Comparison of ENCODE assay signal across 14 cellular contexts in genomic region chr13:40477623-40478608, GRCh38.
DNase-seq lines count a peak whose midpoint lies in the region; ATAC-seq, FAIRE-seq and TF ChIP-seq lines count a peak whose summit lies in the region.
"Had no signal": no experiment of that assay in that cellular context is flagged by ENCODE, and none has a peak within 500 bp of the region (broad histone marks: within the 10 kb centered on the region; RNA-seq: fewer than 3 reads in every experiment).

No MANE protein-coding gene starts in this region.

- no peak overlapping the region for H2AK5ac ChIP-seq in H1 (ENCODE audit: low read depth, low read length)

- H3K9me3 ChIP-seq in H1 (ENCODE audit: insufficient read depth in 2 of 2, low read depth in 1 of 2, low read length in 1 of 2), result no peaks in the 10 kb centered on the region
- no peaks in the 10 kb centered on the region for H3K9me3 ChIP-seq in spleen
- H3K9me3 ChIP-seq: colonic mucosa had no signal

- H4K20me1 ChIP-seq in H1 (replicated peaks in 1 of 2; ENCODE audit: control insufficient read depth in 1 of 2, insufficient read depth in 2 of 2, low read length in 2 of 2), result no peaks in the 10 kb centered on the region

- H3K79me1 ChIP-seq in H1 (ENCODE audit: low read depth, low read length), result no peaks in the 10 kb centered on the region

- H3K4me1 Mint-ChIP-seq in immature natural killer cell, result peaks cover 0 to 2% of the 10 kb centered on the region in 2 donors

- H3K27ac ChIP-seq in H1 (ENCODE audit: low read depth, low read length) (no peak overlapping the region), spleen (peak overlapping the region in 7 of 8 donors; percentile 62 to 78 (median 67))
- H3K27ac ChIP-seq: colonic mucosa had no signal

- peak overlapping the region; percentile 27; the same call in 1 of the 2 replicates for H3K18ac ChIP-seq in H1 (ENCODE audit: extremely low read depth, low read length)

- CTCF ChIA-PET in H1 (lab: Charles Lee; ENCODE audit: partially characterized antibody), result no interaction called here

- H3K9ac ChIP-seq in H1 (replicated peaks in 1 of 4; ENCODE audit: extremely low read depth in 1 of 4, low read depth in 3 of 4, low read length in 3 of 4), result no peak overlapping the region

- no peaks in the 10 kb centered on the region for H3K9me3 Mint-ChIP-seq in immature natural killer cell

- no peak overlapping the region for H2BK120ac ChIP-seq in H1 (replicated peaks; ENCODE audit: low read depth, low read length)

- ATAC-seq in GM21717 (IDR thresholded peaks at IDR 0.05; ENCODE audit: unreplicated experiment), result no peak
- ATAC-seq in HG02852 (IDR thresholded peaks at IDR 0.05; ENCODE audit: unreplicated experiment), result no peak

- intact Hi-C loops in spleen (cut with DNase I; ENCODE audit: low total_unique reads), result no loop called here

- no peak overlapping the region for H3K23ac ChIP-seq in H1 (ENCODE audit: insufficient read length)

- TF ChIP-seq RAD21 in H1 (IDR thresholded peaks at IDR 0.05 in 1 of 2, conservative IDR thresholded peaks at IDR 0.05 in 1 of 2; ENCODE audit: low read depth in 2 of 2, low read length in 2 of 2), result no peak

- H2BK20ac ChIP-seq in H1 (ENCODE audit: low read length), result peak overlapping the region; percentile 34; the same call in 1 of the 2 replicates

- H3K27me3 ChIP-seq in H1 (replicated peaks in 1 of 4; ENCODE audit: control insufficient read depth in 3 of 4, extremely low read depth in 1 of 4, insufficient read depth in 3 of 4, low read length in 3 of 4), result peaks cover 0 to 1% (median 0%) of the 10 kb centered on the region in 4 experiments; a peak in 1 of 7 replicates
- H3K27me3 ChIP-seq in spleen (replicated peaks in 1 of 7), result no peaks in the 10 kb centered on the region
- H3K27me3 ChIP-seq: colonic mucosa had no signal

- H3K4me3 ChIP-seq in H1 (ENCODE audit: extremely low read depth in 1 of 4, insufficient read depth in 2 of 4, low read depth in 3 of 4, low read length in 4 of 4), result no peak overlapping the region
- no peak overlapping the region for H3K4me3 ChIP-seq in spleen
- H3K4me3 ChIP-seq: colonic mucosa had no signal

- H3K36me3 Mint-ChIP-seq in immature natural killer cell, result no peaks in the 10 kb centered on the region

- H3K14ac ChIP-seq in H1 (ENCODE audit: insufficient read length), result no peak overlapping the region

- no peak overlapping the region for H2AFZ ChIP-seq in H1 (ENCODE audit: low read length)

- no peak overlapping the region for H3K4me2 ChIP-seq in H1 (ENCODE audit: insufficient read depth in 1 of 2, low read depth in 2 of 2, low read length in 2 of 2)

- no peak overlapping the region for H2BK15ac ChIP-seq in H1 (ENCODE audit: low read length)

- no peaks in the 10 kb centered on the region; the same call in 1 of the 2 replicates for H3K23me2 ChIP-seq in H1 (ENCODE audit: low read depth, low read length)

- H3K36me3 ChIP-seq in H1 (ENCODE audit: control insufficient read depth in 2 of 4, insufficient read depth in 4 of 4, low read length in 3 of 4), result no peaks in the 10 kb centered on the region
- H3K36me3 ChIP-seq in spleen, result no peaks in the 10 kb centered on the region
- H3K36me3 ChIP-seq: colonic mucosa had no signal

- TF ChIP-seq CTCF in H1 (IDR thresholded peaks at IDR 0.05; ENCODE audit: control extremely low read depth in 1 of 3, insufficient read depth in 1 of 3, low read depth in 1 of 3, low read length in 3 of 3) (no peak), spleen (IDR thresholded peaks at IDR 0.05 in 8 of 11, conservative IDR thresholded peaks at IDR 0.05 in 3 of 11) (no peak)

- H3K27ac Mint-ChIP-seq in immature natural killer cell, result peak overlapping the region in 1 of 6 donors; percentile 75

- H3K4me1 ChIP-seq in H1 (replicated peaks in 1 of 4; ENCODE audit: control insufficient read depth in 3 of 4, insufficient read depth in 4 of 4, low read length in 3 of 4) (peaks cover 0 to 9% (median 5%) of the 10 kb centered on the region in 4 experiments; a peak in 4 of 7 replicates), spleen (peaks cover 14 to 58% (median 40%) of the 10 kb centered on the region in 6 donors)
- H3K4me1 ChIP-seq: colonic mucosa had no signal

- no peak overlapping the region for H4K8ac ChIP-seq in H1 (ENCODE audit: extremely low read depth, insufficient read depth, low read length)

- H2BK12ac ChIP-seq in H1 (ENCODE audit: low read depth, low read length), result peak overlapping the region; percentile 82; the same call in 1 of the 2 replicates

- WGBS in H1 (ENCODE audit: extremely low coverage in 1 of 2, insufficient coverage in 1 of 2, insufficient read length in 1 of 2, insufficient replicate concordance in 2 of 2, low coverage in 1 of 2, low lambda C conversion rate in 2 of 2, missing lambda C conversion rate in 1 of 2), 2 experiments, result 87% methylated on average over 17 of the region's 17 CpGs; no CpG with 5 or more reads in 1 of the 2 experiments
- 61 to 71% (median 69%) methylated on average over 17 of the region's 17 CpGs for WGBS in spleen, 5 donors

- no peak overlapping the region for H3K4ac ChIP-seq in H1 (replicated peaks; ENCODE audit: insufficient read length, low read depth, low read length)

- H3K79me2 ChIP-seq in H1 (ENCODE audit: control insufficient read depth in 1 of 2, insufficient read depth in 2 of 2, low read length in 2 of 2), result no peaks in the 10 kb centered on the region

- no peak for FAIRE-seq in H1 (lab: Jason Lieb, UNC)
- FAIRE-seq: urothelium cell line had no signal

- H4K91ac ChIP-seq in H1 (replicated peaks; ENCODE audit: insufficient read length, low read length), result no peak overlapping the region

- no peak for TF ChIP-seq POLR2A in H1 (IDR thresholded peaks at IDR 0.05; ENCODE audit: control extremely low read depth in 1 of 2, low read depth in 2 of 2, low read length in 2 of 2)
- TF ChIP-seq POLR2A in spleen (IDR thresholded peaks at IDR 0.05), result no peak

- no peak overlapping the region for H4K5ac ChIP-seq in H1 (ENCODE audit: insufficient read length, low read depth, low read length)

- H3K27me3 Mint-ChIP-seq in immature natural killer cell (ENCODE audit: low read depth in 3 of 3), result peaks cover 1 to 7% (median 5%) of the 10 kb centered on the region in 3 donors

- DNase-seq in MV-4-11 (lab: John Stamatoyannopoulos, UW), result peak; percentile 22
- no peak for DNase-seq in H1 (ENCODE audit: low read depth in 1 of 2, low spot score in 2 of 2)
- DNase-seq in medulla oblongata (ENCODE audit: extremely low spot score), result peak; percentile 37
- no peak for DNase-seq in spleen
- DNase-seq in immature natural killer cell, result no peak
- no peak for DNase-seq in AG20443 (ENCODE audit: low spot score)
- DNase-seq: activated CD8-positive, alpha-beta memory T cell treated with anti-CD3 and anti-CD28 coated beads, Interleukin-2, amount 50 U/mL, for 4 hours; colonic mucosa; DMS79 treated with DMSO at 0.1 percent for 48 hours; NCI-H2081; SHP77 had no signal

- no peak overlapping the region for H3K4me3 Mint-ChIP-seq in immature natural killer cell

- POLR2A ChIA-PET in H1 (lab: Charles Lee; ENCODE audit: partially characterized antibody), result interaction anchor here (0.6 kb wide), 1 partner anchor 123 kb away, joined by 3 read pairs; no protein-coding TSS in a partner anchor

- no peak overlapping the region for H3K56ac ChIP-seq in H1 (replicated peaks; ENCODE audit: insufficient read length, low read depth, low read length)

- H2BK5ac ChIP-seq in H1 (ENCODE audit: low read depth, low read length), result 0 out of 2 replicates have a peak overlapping the region, but pooled peaks have one; percentile 13

- TF ChIP-seq EP300 in H1 (IDR thresholded peaks at IDR 0.05; ENCODE audit: borderline replicate concordance in 1 of 2, low read depth in 2 of 2, low read length in 2 of 2), result no peak

TF ChIP-seq in H1, 55 proteins besides CTCF, POLR2A, EP300 and RAD21:
- TF ChIP-seq CREB1 (IDR thresholded peaks at IDR 0.05) (no peak), POU5F1 (IDR thresholded peaks at IDR 0.05; ENCODE audit: low read depth, low read length) (no peak), PHF8 (conservative IDR thresholded peaks at IDR 0.05; ENCODE audit: low read depth, low read length) (no peak), SIN3A (conservative IDR thresholded peaks at IDR 0.05 in 1 of 2, IDR thresholded peaks at IDR 0.05 in 1 of 2; ENCODE audit: low read depth in 1 of 2, low read length in 2 of 2) (no peak), RXRA (IDR thresholded peaks at IDR 0.05; ENCODE audit: insufficient read depth, low read depth, low read length) (no peak), SP2 (IDR thresholded peaks at IDR 0.05; ENCODE audit: low read length) (no peak), NANOG (IDR thresholded peaks at IDR 0.05; ENCODE audit: insufficient read depth, low read depth, low read length, poor library complexity, severe bottlenecking) (no peak)

Comparison
In these comparisons a context has a peak if more than half of its experiments do, and no peak if none do; other contexts are left out.
1. DNase-seq: peak in MV-4-11 (single experiment) and medulla oblongata (single experiment); none in H1 (0 of 2), spleen (single experiment), immature natural killer cell (0 of 3) and AG20443 (single experiment).